ENCODE assay signal across 8 cellular contexts in the genomic region with DNA sequence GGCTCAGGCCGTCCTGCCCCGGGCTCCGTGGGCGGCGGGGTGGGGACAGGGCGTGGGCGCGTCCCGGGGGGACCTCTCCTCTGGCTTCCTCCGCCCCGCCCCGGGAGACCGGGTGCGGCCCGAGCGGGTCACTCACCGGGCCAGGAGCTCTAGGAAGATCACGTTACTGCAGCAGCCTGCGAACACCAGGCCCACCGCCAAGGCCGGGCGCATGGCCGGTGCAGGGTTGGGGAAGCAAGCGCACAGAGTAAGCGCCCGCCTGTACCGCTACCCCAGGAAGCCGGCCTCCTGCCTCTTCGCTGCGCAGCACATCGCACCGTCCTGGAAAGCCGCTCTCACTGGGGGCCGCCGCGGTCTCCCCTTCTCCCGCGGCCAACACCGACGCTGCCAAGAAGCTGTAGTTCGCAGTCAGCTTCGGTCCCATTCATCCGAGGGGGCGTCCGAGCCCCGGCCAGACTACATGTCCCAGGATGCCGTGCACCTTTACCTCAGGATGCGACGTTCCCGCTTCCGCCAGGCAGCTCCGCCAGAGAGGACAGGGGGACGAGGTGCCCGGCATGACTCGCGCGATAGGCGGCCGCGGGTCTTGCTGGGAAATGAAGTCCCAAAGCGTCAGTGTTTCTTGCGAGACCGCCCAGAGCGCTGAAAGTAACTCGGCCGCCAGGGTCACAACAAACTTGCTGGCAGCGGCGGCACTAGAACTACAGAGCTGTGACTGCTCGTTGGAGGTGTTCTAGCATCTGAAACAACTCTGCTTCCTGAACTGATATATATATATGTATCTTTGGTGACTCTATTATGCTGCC.
DNase-seq lines count a peak whose midpoint lies in the region; ATAC-seq and FAIRE-seq lines count a peak whose summit lies in the region.

A gene with protein sequence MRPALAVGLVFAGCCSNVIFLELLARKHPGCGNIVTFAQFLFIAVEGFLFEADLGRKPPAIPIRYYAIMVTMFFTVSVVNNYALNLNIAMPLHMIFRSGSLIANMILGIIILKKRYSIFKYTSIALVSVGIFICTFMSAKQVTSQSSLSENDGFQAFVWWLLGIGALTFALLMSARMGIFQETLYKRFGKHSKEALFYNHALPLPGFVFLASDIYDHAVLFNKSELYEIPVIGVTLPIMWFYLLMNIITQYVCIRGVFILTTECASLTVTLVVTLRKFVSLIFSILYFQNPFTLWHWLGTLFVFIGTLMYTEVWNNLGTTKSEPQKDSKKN (minus strand): TSS at position 392 of the 806 bp plus-strand sequence. CDS start 179 bp downstream, at position 213.

- ATAC-seq in GM19025 (IDR thresholded peaks at IDR 0.05; ENCODE audit: low read depth, unreplicated experiment) (peak; percentile 99), HG03342 (IDR thresholded peaks at IDR 0.05; ENCODE audit: unreplicated experiment) (peak; percentile 99)

- DNase-seq in AG20443 (ENCODE audit: low spot score), result peak; percentile 99
- peak; percentile 74 to 96 for DNase-seq in NCI-H446 (lab: John Stamatoyannopoulos, UW)
- peak; percentile 88 for DNase-seq in activated CD4-positive, CD25-positive, alpha-beta regulatory T cell treated with anti-CD3 and anti-CD28 coated beads, Interleukin-2, amount 50 U/mL, for 16 hours (ENCODE audit: low read depth, low spot score)
- peak; percentile 99 for DNase-seq in cerebellar cortex (ENCODE audit: low spot score)
- DNase-seq in stimulated activated CD4-positive, alpha-beta T cell treated with anti-CD3 and anti-CD28 coated beads, Interleukin-12 subunit alpha, Interleukin-12 subunit beta, amount 100 ng/mL, for 4 hours, result peak; percentile 89

- peak; percentile 79 for FAIRE-seq in islet of Langerhans (lab: Jason Lieb, UNC)

Comparison
In these comparisons a context has a peak if more than half of its experiments do, and no peak if none do; other contexts are left out.
1. Peak in every context shown above with its lines: DNase-seq and ATAC-seq.